Comparison of ENCODE assay signal across 4 cellular contexts in the genomic region with DNA sequence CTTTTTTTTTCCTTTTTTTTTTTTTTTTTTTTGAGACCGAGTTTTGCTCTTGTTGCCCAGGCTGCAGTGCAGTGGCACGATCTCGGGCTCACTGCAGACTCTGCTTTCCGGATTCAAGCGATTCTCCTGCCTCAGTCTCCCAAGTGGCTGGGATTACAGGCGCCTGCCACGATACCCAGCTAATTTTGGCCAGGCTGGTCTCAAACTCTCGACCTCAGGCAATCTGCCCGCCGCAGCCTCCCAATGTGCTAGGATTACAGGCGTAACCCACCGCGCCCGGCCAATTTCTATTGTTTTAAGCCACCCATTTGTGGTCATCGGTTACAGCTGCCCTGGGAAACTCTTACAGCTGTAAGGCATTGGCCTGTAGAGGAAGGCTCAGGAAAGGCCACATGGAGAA.
"Had no signal": no experiment of that assay in that cellular context is flagged by ENCODE, and none has a peak within 500 bp of the region (broad histone marks: within the 10 kb centered on the region; RNA-seq: fewer than 3 reads in every experiment).

No MANE protein-coding gene starts in this region.

- H3K27me3 Mint-ChIP-seq: IgD-negative memory B cell had no signal

- H3K4me2 ChIP-seq: GM23338 had no signal

- H3K27ac Mint-ChIP-seq: GM23338, H9, IgD-negative memory B cell had no signal

- ATAC-seq: GM23338 had no signal

- H2AFZ ChIP-seq: GM23338 had no signal

- H3K4me3 ChIP-seq: GM23338 had no signal

- H3K36me3 Mint-ChIP-seq: IgD-negative memory B cell had no signal

- H3K4me3 Mint-ChIP-seq: GM23338, H9, IgD-negative memory B cell had no signal

- DNase-seq: H9, HCEC 1CT had no signal

- H3K4me1 Mint-ChIP-seq: GM23338, H9, IgD-negative memory B cell had no signal
